In the genomic region with DNA sequence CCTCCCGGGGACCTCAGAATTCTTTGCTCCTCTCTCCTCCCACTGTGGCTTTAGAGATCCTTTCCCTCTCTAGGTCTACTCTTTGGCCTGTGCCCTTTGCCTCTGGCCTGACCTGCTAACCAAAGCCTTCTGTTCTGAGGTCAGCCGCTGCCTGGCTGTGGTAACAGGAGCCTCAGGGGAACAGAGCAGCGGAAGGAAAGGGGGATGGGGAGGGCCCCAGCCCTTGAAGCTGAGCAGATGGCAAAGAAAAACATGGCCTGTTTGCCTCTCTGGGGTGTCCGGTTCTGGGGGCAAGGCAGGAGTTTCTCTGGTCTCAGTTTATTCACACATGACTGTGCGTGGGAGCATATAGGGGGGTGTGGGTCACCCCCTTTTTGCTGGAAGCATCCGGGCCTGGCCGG, we compare ENCODE assay signal across 8 cellular contexts. TPM values are rescaled to one million over a fixed set of nuclear protein-coding genes. Genes with fewer than 3 reads are reported as not detected.
DNase-seq lines count a peak whose midpoint lies in the region; ATAC-seq lines count a peak whose summit lies in the region.

No MANE protein-coding gene starts in this region.

- no peaks in the 10 kb centered on the region for H3K36me3 Mint-ChIP-seq in T-cell
- H3K36me3 Mint-ChIP-seq in stimulated activated naive B cell treated with anti-CD40 and anti-IgM and Interleukin-4, amounts not matched to agents 10 μg/mL and 1 μg/mL and 100 μg/mL, for 72 hours, result no peaks in the 10 kb centered on the region

- H3K4me1 Mint-ChIP-seq in T-cell, result peaks cover 27 to 34% (median 28%) of the 10 kb centered on the region in 3 donors
- peaks cover 26 to 54% of the 10 kb centered on the region in 2 donors for H3K4me1 Mint-ChIP-seq in stimulated activated naive B cell treated with anti-CD40 and anti-IgM and Interleukin-4, amounts not matched to agents 10 μg/mL and 1 μg/mL and 100 μg/mL, for 72 hours

- POLR2A ChIA-PET in T-cell (lab: Charles Lee), result no interaction called here

- H3K27me3 Mint-ChIP-seq in T-cell, result peaks cover 0 to 7% of the 10 kb centered on the region in 2 donors
- H3K27me3 Mint-ChIP-seq in stimulated activated naive B cell treated with anti-CD40 and anti-IgM and Interleukin-4, amounts not matched to agents 10 μg/mL and 1 μg/mL and 100 μg/mL, for 72 hours, result peaks cover 0 to 11% of the 10 kb centered on the region in 2 donors

- H3K4me3 Mint-ChIP-seq in T-cell, result peak overlapping the region in 1 of 3 donors; percentile 73
- peak overlapping the region; percentile 41 to 49 for H3K4me3 Mint-ChIP-seq in stimulated activated naive B cell treated with anti-CD40 and anti-IgM and Interleukin-4, amounts not matched to agents 10 μg/mL and 1 μg/mL and 100 μg/mL, for 72 hours

- DNase-seq in AML-193 (lab: John Stamatoyannopoulos, UW) (peak; percentile 44 to 53), T-cell (peak in 21 of 34 experiments; percentile 4 to 49 (median 15)), fibroblast of the conjunctiva (ENCODE audit: low read depth) (peak; percentile 36), occipital lobe (lab: John Stamatoyannopoulos, UW) (no peak), LoVo (ENCODE audit: low spot score) (no peak)
- peak; percentile 77 for DNase-seq in stimulated activated naive B cell treated with anti-CD40 and anti-IgM and Interleukin-4, amounts not matched to agents 10 μg/mL and 1 μg/mL and 100 μg/mL, for 72 hours

- peak; percentile 99 for ATAC-seq in GM18909 (IDR thresholded peaks at IDR 0.05; ENCODE audit: poor library complexity, unreplicated experiment)
- ATAC-seq in HG03139 (IDR thresholded peaks at IDR 0.05; ENCODE audit: unreplicated experiment), result peak; percentile 98
- ATAC-seq in T-cell (replicated peaks in 1 of 4), result peak; percentile 68 to 93 (median 82)
- peak; percentile 99 for ATAC-seq in stimulated activated naive B cell treated with anti-CD40 and anti-IgM and Interleukin-4, amounts not matched to agents 10 μg/mL and 1 μg/mL and 100 μg/mL, for 72 hours (replicated peaks)

- no peaks in the 10 kb centered on the region for H3K9me3 Mint-ChIP-seq in T-cell
- H3K9me3 Mint-ChIP-seq in stimulated activated naive B cell treated with anti-CD40 and anti-IgM and Interleukin-4, amounts not matched to agents 10 μg/mL and 1 μg/mL and 100 μg/mL, for 72 hours, result no peaks in the 10 kb centered on the region

- H3K27ac Mint-ChIP-seq in T-cell, result peak overlapping the region; percentile 81 to 86
- H3K27ac Mint-ChIP-seq in stimulated activated naive B cell treated with anti-CD40 and anti-IgM and Interleukin-4, amounts not matched to agents 10 μg/mL and 1 μg/mL and 100 μg/mL, for 72 hours, result peak overlapping the region; percentile 57

- CTCF ChIA-PET in T-cell (lab: Charles Lee), result no interaction called here

RNA-seq across cellular contexts. Expression of a gene that starts 28.2 kb away (rescaled TPM):
- total RNA-seq in T-cell (under 1 TPM in 1 of 5 donors, not detected in 4; 0.09 TPM), occipital lobe (3.4 TPM)

Comparison
In these comparisons a context has a peak if more than half of its experiments do, and no peak if none do; other contexts are left out.
1. DNase-seq: peak in AML-193 (2 of 2), T-cell (21 of 34), fibroblast of the conjunctiva (single experiment) and stimulated activated naive B cell treated with anti-CD40 and anti-IgM and Interleukin-4, amounts not matched to agents 10 μg/mL and 1 μg/mL and 100 μg/mL, for 72 hours (single experiment); none in occipital lobe (single experiment) and LoVo (single experiment).
2. Peak in every context shown above with its lines, with median percentiles within 50 percentile points of each other: ATAC-seq.